ENCODE assay signal across 1 cellular context in genomic region chr2:18402-19271, GRCh38.
TF ChIP-seq lines count a peak whose summit lies in the region.

No MANE protein-coding gene starts in this region.

TF ChIP-seq in K562, 482 proteins besides CTCF, POLR2A, EP300 and RAD21:
- TF ChIP-seq FOXA3 (CRISPR knock-in tag; conservative IDR thresholded peaks at IDR 0.05 in 1 of 2, IDR thresholded peaks at IDR 0.05 in 1 of 2) (no peak), MBD1 (CRISPR knock-in tag; IDR thresholded peaks at IDR 0.05) (no peak), NBN (IDR thresholded peaks at IDR 0.05; ENCODE audit: low read depth) (0 out of 2 replicates have a peak, but pooled peaks have one; percentile 41), PRPF4 (IDR thresholded peaks at IDR 0.05; ENCODE audit: insufficient read depth, low read depth, low read length, poor library complexity, severe bottlenecking) (no peak), POLR3A (IDR thresholded peaks at IDR 0.05; ENCODE audit: borderline replicate concordance, extremely low read depth, insufficient read depth, insufficient read length) (no peak), DEAF1 (CRISPR knock-in tag; IDR thresholded peaks at IDR 0.05) (peak; percentile 30; the same call in 1 of the 2 replicates), MAX (CRISPR knock-in tag; IDR thresholded peaks at IDR 0.05) (no peak), NEUROD1 (IDR thresholded peaks at IDR 0.05; ENCODE audit: borderline replicate concordance, low read depth, low read length, partially characterized antibody) (no peak), TCF7L2 (IDR thresholded peaks at IDR 0.05; ENCODE audit: low read depth, low read length) (no peak), MXD1 (CRISPR knock-in tag; IDR thresholded peaks at IDR 0.05; ENCODE audit: borderline replicate concordance, poor library complexity, severe bottlenecking) (no peak), COPS2 (conservative IDR thresholded peaks at IDR 0.05) (no peak), ZFPM2 (CRISPR knock-in tag; IDR thresholded peaks at IDR 0.05) (no peak), BHLHE40 (IDR thresholded peaks at IDR 0.05; ENCODE audit: low read length) (no peak), TSC22D4 (tag; IDR thresholded peaks at IDR 0.05) (no peak), ZNF717 (CRISPR knock-in tag; IDR thresholded peaks at IDR 0.05) (no peak), SNAPC5 (CRISPR knock-in tag; IDR thresholded peaks at IDR 0.05) (no peak), ZKSCAN1 (IDR thresholded peaks at IDR 0.05; ENCODE audit: low read depth, low read length) (no peak), YBX1 (IDR thresholded peaks at IDR 0.05) (no peak), KAT8 (IDR thresholded peaks at IDR 0.05; ENCODE audit: low read depth) (no peak), USF2 (CRISPR knock-in tag; IDR thresholded peaks at IDR 0.05) (no peak), TCF7 (IDR thresholded peaks at IDR 0.05; ENCODE audit: borderline replicate concordance) (no peak), TFAM (CRISPR knock-in tag; conservative IDR thresholded peaks at IDR 0.05) (no peak), TAF9B (IDR thresholded peaks at IDR 0.05; ENCODE audit: partially characterized antibody) (no peak), MLX (CRISPR knock-in tag; conservative IDR thresholded peaks at IDR 0.05) (no peak), ATF3 (IDR thresholded peaks at IDR 0.05) (no peak), ATF3 (CRISPR knock-in tag; conservative IDR thresholded peaks at IDR 0.05) (no peak), ZNF518B (CRISPR knock-in tag; IDR thresholded peaks at IDR 0.05) (no peak), SMC3 (conservative IDR thresholded peaks at IDR 0.05; ENCODE audit: insufficient read depth, low read depth, low read length) (peak; percentile 23; the same call in 1 of the 2 replicates)
